Comparison of ENCODE assay signal across 10 cellular contexts in genomic region chr10:6602021-6602699, GRCh38.
"Had no signal": no experiment of that assay in that cellular context is flagged by ENCODE, and none has a peak within 500 bp of the region (broad histone marks: within the 10 kb centered on the region; RNA-seq: fewer than 3 reads in every experiment).

No MANE protein-coding gene starts in this region.

- DNase-seq: activated B cell treated with CpG ODN at 0.5 μM for 24 hours; activated CD8-positive, alpha-beta memory T cell treated with anti-CD3 and anti-CD28 coated beads for 24 hours; aorta; foreskin melanocyte; head of caudate nucleus; natural killer cell; small intestine; upper lobe of left lung had no signal

- H3K4me1 ChIP-seq: right atrium auricular region had no signal

- H3K27ac Mint-ChIP-seq: activated B cell treated with CpG ODN at 0.5 μM for 24 hours had no signal

- H3K9me3 ChIP-seq: right atrium auricular region, upper lobe of left lung had no signal

- H3K4me3 ChIP-seq: right atrium auricular region, SK-N-MC, upper lobe of left lung had no signal

- H3K27me3 ChIP-seq: right atrium auricular region, upper lobe of left lung had no signal

- H3K27ac ChIP-seq: right atrium auricular region, SK-N-MC, upper lobe of left lung had no signal

- H3K9me3 Mint-ChIP-seq: activated B cell treated with CpG ODN at 0.5 μM for 24 hours, natural killer cell had no signal

- H3K36me3 ChIP-seq: right atrium auricular region, upper lobe of left lung had no signal

- H3K4me3 Mint-ChIP-seq: activated B cell treated with CpG ODN at 0.5 μM for 24 hours, natural killer cell had no signal
